ENCODE assay signal across 17 cellular contexts in the genomic region with DNA sequence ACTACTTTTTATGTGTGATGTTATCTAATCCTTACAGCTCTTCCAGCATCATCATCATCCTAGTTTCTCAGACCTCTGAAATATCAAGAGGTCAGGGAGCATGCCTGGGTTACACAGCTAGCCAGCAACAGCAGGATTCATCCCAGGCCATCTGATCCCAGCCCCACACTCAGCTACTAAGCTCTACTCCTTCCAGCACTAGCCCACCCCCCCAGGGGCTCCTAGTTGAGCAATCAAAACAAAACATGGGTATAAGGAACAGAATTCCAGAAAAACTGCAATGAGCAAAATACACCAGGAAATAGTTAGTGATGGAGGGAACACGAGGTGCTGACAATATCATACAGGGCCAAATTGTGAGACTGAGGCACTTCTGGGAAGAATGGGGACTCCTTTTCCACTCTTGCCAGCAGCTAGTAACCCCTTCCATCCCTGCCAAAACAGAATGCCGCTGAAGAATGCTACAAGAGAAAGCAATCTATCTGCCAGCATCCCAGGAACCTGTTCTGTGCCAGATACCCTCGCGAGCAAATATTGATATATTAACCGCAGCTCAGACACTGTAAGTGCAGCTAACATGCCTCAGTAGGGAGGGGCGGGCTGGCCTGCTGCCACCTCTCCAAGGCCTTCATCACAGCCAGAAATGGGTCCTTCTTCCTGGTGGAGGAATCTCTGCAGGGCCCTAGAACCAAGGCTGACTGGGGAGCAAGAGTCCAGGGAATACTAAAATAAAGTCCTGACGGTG.
DNase-seq lines count a peak whose midpoint lies in the region; ATAC-seq and TF ChIP-seq lines count a peak whose summit lies in the region.
"Had no signal": no experiment of that assay in that cellular context is flagged by ENCODE, and none has a peak within 500 bp of the region (broad histone marks: within the 10 kb centered on the region; RNA-seq: fewer than 3 reads in every experiment).

No MANE protein-coding gene starts in this region.

- no peak overlapping the region for H3K4me3 Mint-ChIP-seq in nephron progenitor cell
- H3K4me3 Mint-ChIP-seq in glutamatergic neuron (ENCODE audit: unreplicated experiment) = no peak overlapping the region
- H3K4me3 Mint-ChIP-seq: CD8-positive, alpha-beta T cell had no signal

- H3K36me3 Mint-ChIP-seq in nephron progenitor cell (ENCODE audit: low read depth) (no peaks in the 10 kb centered on the region), glutamatergic neuron (ENCODE audit: unreplicated experiment) (no peaks in the 10 kb centered on the region)
- H3K36me3 Mint-ChIP-seq: CD8-positive, alpha-beta T cell had no signal

- H3K4me1 ChIP-seq in heart left ventricle (peaks cover 0 to 24% (median 4%) of the 10 kb centered on the region in 12 donors), sigmoid colon (peaks cover 0 to 22% (median 16%) of the 10 kb centered on the region in 4 donors)

- DNase-seq in left cardiac atrium (peak; percentile 32), heart left ventricle (no peak), fibroblast of the aortic adventitia (ENCODE audit: low read depth) (peak; percentile 70), nephron progenitor cell (no peak), glutamatergic neuron (no peak), activated gamma-delta T cell treated with Interleukin-2 at 50 U/mL for 16 hours (no peak), sigmoid colon (no peak)
- DNase-seq: amygdala; CD8-positive, alpha-beta T cell; cortex of kidney; EL; PC-9; posterior cingulate gyrus; stimulated activated naive CD4-positive, alpha-beta T cell treated with Interleukin-2 at 50 U/mL for 16 hours; T-helper 1 cell had no signal

- H3K4me3 ChIP-seq in heart left ventricle (no peak overlapping the region), fibroblast of the aortic adventitia (ENCODE audit: low read depth, low read length) (no peak overlapping the region), sigmoid colon (no peak overlapping the region)
- H3K4me3 ChIP-seq: PC-9 had no signal

- peaks cover 71% of the 10 kb centered on the region for H3K4me1 Mint-ChIP-seq in nephron progenitor cell
- H3K4me1 Mint-ChIP-seq in glutamatergic neuron (ENCODE audit: low read depth, unreplicated experiment) = peaks cover 5% of the 10 kb centered on the region

- 35 to 39% (median 37%) methylated on average over 4 to 7 of the region's 7 CpGs for WGBS in heart left ventricle, 4 donors
- 15 to 61% methylated on average over 7 of the region's 7 CpGs for WGBS in sigmoid colon, 2 donors

- ATAC-seq in left cardiac atrium (peak; percentile 8 to 50), heart left ventricle (no peak), GM18868 (IDR thresholded peaks at IDR 0.05; ENCODE audit: unreplicated experiment) (no peak)
- ATAC-seq: CD8-positive, alpha-beta T cell; HepG2 had no signal

- TF ChIP-seq CTCF in heart left ventricle (IDR thresholded peaks at IDR 0.05) = no peak
- TF ChIP-seq CTCF in fibroblast of the aortic adventitia (IDR thresholded peaks at IDR 0.05; ENCODE audit: insufficient read depth, low read length) = no peak
- no peak for TF ChIP-seq CTCF in nephron progenitor cell (IDR thresholded peaks at IDR 0.05)
- no peak for TF ChIP-seq CTCF in glutamatergic neuron (IDR thresholded peaks at IDR 0.05; ENCODE audit: partially characterized antibody, unreplicated experiment)
- no peak for TF ChIP-seq CTCF in sigmoid colon (IDR thresholded peaks at IDR 0.05)

- H3K36me3 ChIP-seq in heart left ventricle = no peaks in the 10 kb centered on the region
- H3K36me3 ChIP-seq in sigmoid colon = no peaks in the 10 kb centered on the region

- H3K9me3 ChIP-seq in heart left ventricle = no peaks in the 10 kb centered on the region
- no peaks in the 10 kb centered on the region for H3K9me3 ChIP-seq in sigmoid colon

- no peak for TF ChIP-seq POLR2A in heart left ventricle (IDR thresholded peaks at IDR 0.05)
- no peak for TF ChIP-seq POLR2A in sigmoid colon (IDR thresholded peaks at IDR 0.05)

- peaks cover 11% of the 10 kb centered on the region for H3K27me3 Mint-ChIP-seq in nephron progenitor cell (ENCODE audit: low read depth, poor library complexity)
- peaks cover 3% of the 10 kb centered on the region for H3K27me3 Mint-ChIP-seq in glutamatergic neuron (ENCODE audit: unreplicated experiment)

- peak overlapping the region; percentile 82 for H3K27ac Mint-ChIP-seq in nephron progenitor cell
- no peak overlapping the region for H3K27ac Mint-ChIP-seq in glutamatergic neuron (ENCODE audit: unreplicated experiment)
- H3K27ac Mint-ChIP-seq: CD8-positive, alpha-beta T cell had no signal

- no peak overlapping the region for H3K27ac ChIP-seq in heart left ventricle
- H3K27ac ChIP-seq in sigmoid colon = no peak overlapping the region
- H3K27ac ChIP-seq: PC-9 had no signal

- H3K27me3 ChIP-seq in heart left ventricle (no peaks in the 10 kb centered on the region), sigmoid colon (no peaks in the 10 kb centered on the region)

- H3K9me3 Mint-ChIP-seq in nephron progenitor cell = no peaks in the 10 kb centered on the region
- H3K9me3 Mint-ChIP-seq in glutamatergic neuron (ENCODE audit: unreplicated experiment) = peaks cover 5% of the 10 kb centered on the region
- H3K9me3 Mint-ChIP-seq: CD8-positive, alpha-beta T cell had no signal

- TF ChIP-seq EP300 in sigmoid colon (IDR thresholded peaks at IDR 0.05) = no peak

- intact Hi-C loops in left cardiac atrium (cut with DNase I) = no loop called here
- intact Hi-C loops in heart left ventricle (cut with DNase I) = no loop called here
- intact Hi-C loops in sigmoid colon (cut with DNase I) = loop anchor here (10.0 kb wide), 2 partner anchors 135 to 145 kb away; no protein-coding TSS in a partner anchor

Comparison
In these comparisons a context has a peak if more than half of its experiments do, and no peak if none do; other contexts are left out.
1. ATAC-seq: peak in left cardiac atrium (2 of 2); none in heart left ventricle (0 of 4) and GM18868 (single experiment).
2. DNase-seq: peak in left cardiac atrium (single experiment) and fibroblast of the aortic adventitia (single experiment); none in heart left ventricle (0 of 5), nephron progenitor cell (single experiment), glutamatergic neuron (single experiment), activated gamma-delta T cell treated with Interleukin-2 at 50 U/mL for 16 hours (single experiment) and sigmoid colon (single experiment).